In genomic region chr14:58428011-58428807, GRCh38 we compare ENCODE assay signal across 8 cellular contexts. TPM values are rescaled to one million over a fixed set of nuclear protein-coding genes. Genes with fewer than 3 reads are reported as not detected.
A peak's percentile ranks its signal among the peaks of the same experiment; 100 is the strongest.
DNase-seq lines count a peak whose midpoint lies in the region; ATAC-seq and TF ChIP-seq lines count a peak whose summit lies in the region.

No MANE protein-coding gene starts in this region.

- peaks cover 24% of the 10 kb centered on the region for H3K36me3 Mint-ChIP-seq in activated CD8-positive, alpha-beta T cell treated with anti-CD3 and anti-CD28 coated beads, Interleukin-2, amount 10 ng/mL, durations not matched to agents 7 days and 5 days (ENCODE audit: low read depth)

- intact Hi-C loops in ovary (cut with DNase I), result loop anchor here in 1 of 4 donors (5.0 kb wide), 1 partner anchor 186 kb away; the partner anchor contains the start of gene PSMA3

- no peaks in the 10 kb centered on the region for H3K9me3 Mint-ChIP-seq in activated CD8-positive, alpha-beta T cell treated with anti-CD3 and anti-CD28 coated beads, Interleukin-2, amount 10 ng/mL, durations not matched to agents 7 days and 5 days (ENCODE audit: insufficient read depth)

- H3K9me3 ChIP-seq in AG04450 (ENCODE audit: control insufficient read depth, insufficient read depth, low read length), result no peaks in the 10 kb centered on the region; the same call in 1 of the 2 replicates
- no peaks in the 10 kb centered on the region for H3K9me3 ChIP-seq in ovary

- no peaks in the 10 kb centered on the region for H3K27me3 Mint-ChIP-seq in activated CD8-positive, alpha-beta T cell treated with anti-CD3 and anti-CD28 coated beads, Interleukin-2, amount 10 ng/mL, durations not matched to agents 7 days and 5 days (ENCODE audit: low read depth)

- H3K27me3 ChIP-seq in AG04450 (ENCODE audit: control insufficient read depth, insufficient read depth, low read length), result no peaks in the 10 kb centered on the region
- H3K27me3 ChIP-seq in ovary, result no peaks in the 10 kb centered on the region

- CTCF ChIA-PET in AG04450 (lab: Charles Lee), result interaction anchor here (0.9 kb wide), 1 partner anchor 73 kb away, joined by 3 read pairs; no protein-coding TSS in a partner anchor
- CTCF ChIA-PET in activated CD8-positive, alpha-beta T cell treated with anti-CD3 and anti-CD28 coated beads, Interleukin-2, amount 10 ng/mL, durations not matched to agents 7 days and 5 days (lab: Charles Lee), result interaction anchor here (0.9 to 1.1 kb wide), 3 partner anchors 32 to 130 kb away, joined by 3 to 5 read pairs (median 4); partner anchors contain the start of gene TOMM20L

- H3K27ac Mint-ChIP-seq in activated CD8-positive, alpha-beta T cell treated with anti-CD3 and anti-CD28 coated beads, Interleukin-2, amount 10 ng/mL, durations not matched to agents 7 days and 5 days, result peak overlapping the region; percentile 95

- TF ChIP-seq CTCF in AG04450 (IDR thresholded peaks at IDR 0.05; ENCODE audit: low read depth, low read length), result no peak
- TF ChIP-seq CTCF in GM12865 (IDR thresholded peaks at IDR 0.05; ENCODE audit: insufficient read depth, low read depth, low read length, missing control alignments), result no peak
- no peak for TF ChIP-seq CTCF in ovary (IDR thresholded peaks at IDR 0.05)

- no peak for TF ChIP-seq EP300 in ovary (IDR thresholded peaks at IDR 0.05)

- TF ChIP-seq POLR2A in ovary (IDR thresholded peaks at IDR 0.05), result no peak

- H3K27ac ChIP-seq in AG04450 (ENCODE audit: low read depth, low read length) (peak overlapping the region; percentile 76), ovary (peak overlapping the region in 1 of 2 donors; percentile 72)

- 1% methylated on average over 12 of the region's 12 CpGs for WGBS in ovary, 3 donors

- no peak for ATAC-seq in activated CD8-positive, alpha-beta T cell treated with anti-CD3 and anti-CD28 coated beads, Interleukin-2, amount 10 ng/mL, durations not matched to agents 7 days and 5 days
- no peak for ATAC-seq in HG03097 (IDR thresholded peaks at IDR 0.05; ENCODE audit: low FRiP score, unreplicated experiment)

- H3K4me1 ChIP-seq in ovary (ENCODE audit: insufficient read depth), result peaks cover 1% of the 10 kb centered on the region

- H3K4me3 ChIP-seq in AG04450 (ENCODE audit: low read depth, low read length) (peak overlapping the region; percentile 89), GM12865 (ENCODE audit: low read depth, low read length) (peak overlapping the region; percentile 87), ovary (peak overlapping the region; percentile 67)

- H3K4me3 Mint-ChIP-seq in activated CD8-positive, alpha-beta T cell treated with anti-CD3 and anti-CD28 coated beads, Interleukin-2, amount 10 ng/mL, durations not matched to agents 7 days and 5 days, result peak overlapping the region; percentile 91

- no peaks in the 10 kb centered on the region for H3K36me3 ChIP-seq in ovary

- DNase-seq in AG04450 (ENCODE audit: low read depth, low spot score) (no peak), GM12865 (ENCODE audit: low read depth) (peak; percentile 57), NCI-H2171 (lab: John Stamatoyannopoulos, UW) (peak; percentile 51), globus pallidus (ENCODE audit: low spot score) (peak; percentile 47), ovary (no peak)
- DNase-seq in activated CD8-positive, alpha-beta T cell treated with anti-CD3 and anti-CD28 coated beads, Interleukin-2, amount 10 ng/mL, durations not matched to agents 7 days and 5 days, result peak; percentile 37
- DNase-seq in activated CD4-positive, CD25-positive, alpha-beta regulatory T cell (lab: John Stamatoyannopoulos, UW), result no peak

- POLR2A ChIA-PET in AG04450 (lab: Yijun Ruan, JAX), result interaction anchor here (0.8 to 1.2 kb wide), 3 partner anchors 34 to 1056 kb away, joined by 3 to 8 read pairs (median 4); partner anchors contain the start of genes ARID4A, JKAMP and L3HYPDH
- POLR2A ChIA-PET in activated CD8-positive, alpha-beta T cell treated with anti-CD3 and anti-CD28 coated beads, Interleukin-2, amount 10 ng/mL, durations not matched to agents 7 days and 5 days (lab: Charles Lee), result interaction anchor here (0.7 to 2.3 kb wide), 11 partner anchors 14 to 1821 kb away, joined by 3 to 47 read pairs (median 4); partner anchors contain the start of genes ARID4A, DACT1, JKAMP and L3HYPDH

- peaks cover 37% of the 10 kb centered on the region for H3K4me1 Mint-ChIP-seq in activated CD8-positive, alpha-beta T cell treated with anti-CD3 and anti-CD28 coated beads, Interleukin-2, amount 10 ng/mL, durations not matched to agents 7 days and 5 days (ENCODE audit: low read depth)

RNA-seq across cellular contexts. Expression of gene KIAA0586, which starts 0.7 kb away (rescaled TPM):
- 15.7 and 24.6 TPM in 2 replicates for polyA plus RNA-seq in AG04450 (2011; rRNA removed)
- 17.4 and 31.5 TPM in 2 replicates for polyA minus RNA-seq in AG04450 (2011; rRNA and poly(A)+ RNA removed)
- 10 to 100 TPM; 24.9 to 27.0 TPM for total RNA-seq in activated CD8-positive, alpha-beta T cell treated with anti-CD3 and anti-CD28 coated beads, Interleukin-2, amount 10 ng/mL, durations not matched to agents 7 days and 5 days
- total RNA-seq in ovary, result 10 to 100 TPM in 5 of 7 donors, 1 to 10 TPM in 2; 8.0 to 19.1 (median 14.3) TPM
- 10 to 100 TPM in 1 of 2 donors, 1 to 10 TPM in 1; 4.6 to 11.6 TPM for polyA plus RNA-seq in ovary

RNA-seq across cellular contexts. Expression of gene TIMM9, which starts 0.9 kb away (rescaled TPM):
- polyA plus RNA-seq in AG04450 (2011; rRNA removed) (22.0 and 26.8 TPM in 2 replicates), ovary (10 to 100 TPM; 76.7 to 92.6 TPM)
- 16.0 and 18.5 TPM in 2 replicates for polyA minus RNA-seq in AG04450 (2011; rRNA and poly(A)+ RNA removed)
- total RNA-seq in activated CD8-positive, alpha-beta T cell treated with anti-CD3 and anti-CD28 coated beads, Interleukin-2, amount 10 ng/mL, durations not matched to agents 7 days and 5 days, result 10 to 100 TPM; 34.6 to 37.7 TPM
- total RNA-seq in ovary, result 10 to 100 TPM; 32.8 to 64.0 (median 41.5) TPM

RNA-seq across cellular contexts. Expression of gene TOMM20L, which starts 32.5 kb away (rescaled TPM):
- polyA plus RNA-seq in AG04450 (2011; rRNA removed) (not detected in 2 replicates), ovary (not detected)
- polyA minus RNA-seq in AG04450 (2011; rRNA and poly(A)+ RNA removed), result not detected in 2 replicates
- not detected for total RNA-seq in activated CD8-positive, alpha-beta T cell treated with anti-CD3 and anti-CD28 coated beads, Interleukin-2, amount 10 ng/mL, durations not matched to agents 7 days and 5 days
- under 1 TPM in 2 of 7 donors, not detected in 5; 0.78 to 0.92 TPM for total RNA-seq in ovary

Comparison
In these comparisons a context has a peak if more than half of its experiments do, and no peak if none do; other contexts are left out.
1. DNase-seq: peak in GM12865 (single experiment), NCI-H2171 (single experiment), activated CD8-positive, alpha-beta T cell treated with anti-CD3 and anti-CD28 coated beads, Interleukin-2, amount 10 ng/mL, durations not matched to agents 7 days and 5 days (single experiment) and globus pallidus (single experiment); none in AG04450 (single experiment), ovary (0 of 5) and activated CD4-positive, CD25-positive, alpha-beta regulatory T cell (0 of 4).
2. Peak in every context shown above with its lines, with median percentiles within 50 percentile points of each other: H3K4me3 ChIP-seq.